10 cellular contexts compared by ENCODE assay signal in the genomic region with DNA sequence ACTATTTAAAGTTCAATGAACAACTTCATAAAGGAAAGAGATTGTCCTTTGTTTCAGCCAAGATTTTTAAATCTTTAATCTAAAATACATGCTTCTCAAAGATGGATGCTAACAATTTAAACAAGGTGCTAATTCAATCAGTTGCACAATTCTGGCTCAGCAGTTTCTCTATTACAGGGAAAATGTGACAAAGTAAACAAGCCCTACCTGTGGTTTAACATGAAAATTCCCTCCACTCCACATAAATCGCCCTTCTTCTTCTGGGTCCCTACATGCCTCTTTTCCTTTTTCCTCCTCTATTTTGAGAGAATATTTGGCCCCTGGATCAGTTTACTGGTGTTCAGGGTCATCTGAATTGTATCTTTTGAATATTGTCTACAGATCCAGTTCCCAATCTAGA.
DNase-seq lines count a peak whose midpoint lies in the region; ATAC-seq and TF ChIP-seq lines count a peak whose summit lies in the region.
"Had no signal": no experiment of that assay in that cellular context is flagged by ENCODE, and none has a peak within 500 bp of the region (broad histone marks: within the 10 kb centered on the region; RNA-seq: fewer than 3 reads in every experiment).

No MANE protein-coding gene starts in this region.

- no peaks in the 10 kb centered on the region for H3K27me3 ChIP-seq in right atrium auricular region

- POLR2A ChIA-PET in naive thymus-derived CD8-positive, alpha-beta T cell (lab: Charles Lee): no interaction called here

- no peak for TF ChIP-seq CTCF in right atrium auricular region (IDR thresholded peaks at IDR 0.05)

- ATAC-seq in GM18498 (IDR thresholded peaks at IDR 0.05; ENCODE audit: unreplicated experiment) (peak; percentile 18), GM21360 (IDR thresholded peaks at IDR 0.05; ENCODE audit: unreplicated experiment) (no peak)
- no peak for ATAC-seq in central memory CD8-positive, alpha-beta T cell (replicated peaks; ENCODE audit: extremely low read depth, poor library complexity, severe bottlenecking)
- no peak for ATAC-seq in naive thymus-derived CD8-positive, alpha-beta T cell

- DNase-seq in HK-2 (ENCODE audit: unreplicated experiment) (peak; percentile 11), right atrium auricular region (ENCODE audit: low spot score) (no peak), cerebellar nuclear complex (lab: John Stamatoyannopoulos, UW) (no peak), DMS114 treated with DMSO at 0.1 percent for 48 hours (lab: John Stamatoyannopoulos, UW; ENCODE audit: unreplicated experiment) (no peak)
- DNase-seq in central memory CD8-positive, alpha-beta T cell (ENCODE audit: low spot score in 2 of 2): no peak
- DNase-seq in naive thymus-derived CD8-positive, alpha-beta T cell: no peak
- DNase-seq: activated gamma-delta T cell, occipital lobe had no signal

- H3K9me3 ChIP-seq in right atrium auricular region: no peaks in the 10 kb centered on the region

- H3K27me3 Mint-ChIP-seq in central memory CD8-positive, alpha-beta T cell: no peaks in the 10 kb centered on the region
- no peaks in the 10 kb centered on the region for H3K27me3 Mint-ChIP-seq in naive thymus-derived CD8-positive, alpha-beta T cell

- H3K36me3 Mint-ChIP-seq in central memory CD8-positive, alpha-beta T cell (ENCODE audit: insufficient read depth): peaks cover 3% of the 10 kb centered on the region
- H3K36me3 Mint-ChIP-seq in naive thymus-derived CD8-positive, alpha-beta T cell: peaks cover 0 to 17% (median 8%) of the 10 kb centered on the region in 3 donors

- no peaks in the 10 kb centered on the region for H3K9me3 Mint-ChIP-seq in central memory CD8-positive, alpha-beta T cell
- no peaks in the 10 kb centered on the region for H3K9me3 Mint-ChIP-seq in naive thymus-derived CD8-positive, alpha-beta T cell

- peaks cover 72% of the 10 kb centered on the region for H3K4me1 Mint-ChIP-seq in central memory CD8-positive, alpha-beta T cell
- H3K4me1 Mint-ChIP-seq in naive thymus-derived CD8-positive, alpha-beta T cell: peaks cover 33 to 83% (median 74%) of the 10 kb centered on the region in 4 donors

- no peak overlapping the region for H3K4me3 Mint-ChIP-seq in central memory CD8-positive, alpha-beta T cell
- H3K4me3 Mint-ChIP-seq in naive thymus-derived CD8-positive, alpha-beta T cell: peak overlapping the region in 7 of 10 donors; percentile 9 to 66 (median 34)

- no peaks in the 10 kb centered on the region for H3K36me3 ChIP-seq in right atrium auricular region

- H3K4me3 ChIP-seq in right atrium auricular region: no peak overlapping the region

- peak overlapping the region; percentile 71 for H3K27ac Mint-ChIP-seq in central memory CD8-positive, alpha-beta T cell (ENCODE audit: low read depth)
- H3K27ac Mint-ChIP-seq in naive thymus-derived CD8-positive, alpha-beta T cell: peak overlapping the region in 4 of 10 donors; percentile 7 to 64 (median 28)

- no peak overlapping the region for H3K27ac ChIP-seq in right atrium auricular region

- peaks cover 0 to 17% of the 10 kb centered on the region in 2 donors for H3K4me1 ChIP-seq in right atrium auricular region
